11 cellular contexts compared by ENCODE assay signal in the genomic region with DNA sequence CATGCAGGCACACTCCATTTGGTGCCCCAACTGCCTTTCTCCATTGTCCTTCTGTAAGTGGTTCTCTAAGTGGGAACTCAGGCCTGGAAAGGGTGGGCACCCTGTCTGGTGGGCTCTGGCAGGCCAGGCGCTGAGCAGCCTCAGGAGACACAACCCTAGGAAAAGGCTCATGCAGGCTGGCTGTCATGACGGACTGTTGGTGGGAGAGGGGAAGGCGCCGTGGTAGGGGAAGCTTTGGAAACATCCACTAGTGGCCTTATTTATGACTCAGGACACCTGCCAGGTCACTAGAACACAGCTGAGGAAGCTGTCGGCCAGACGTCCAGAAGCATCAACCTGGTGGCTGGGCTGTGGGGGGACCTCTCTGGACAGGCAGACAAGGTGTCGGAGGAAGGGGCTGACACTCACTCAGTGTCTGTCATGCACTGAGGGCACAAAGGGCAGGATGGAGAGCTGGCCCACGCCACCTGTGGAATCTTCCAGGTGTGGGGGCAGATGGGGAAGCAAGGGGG.
DNase-seq lines count a peak whose midpoint lies in the region; ATAC-seq lines count a peak whose summit lies in the region.
"Had no signal": no experiment of that assay in that cellular context is flagged by ENCODE, and none has a peak within 500 bp of the region (broad histone marks: within the 10 kb centered on the region; RNA-seq: fewer than 3 reads in every experiment).

No MANE protein-coding gene starts in this region.

- DNase-seq in activated naive CD4-positive, alpha-beta T cell treated with anti-CD3 and anti-CD28 coated beads, Interleukin-2, amount 10 ng/mL, durations not matched to agents 7 days and 5 days = no peak
- no peak for DNase-seq in activated naive CD4-positive, alpha-beta T cell treated with Interleukin-2 at 50 U/mL for 16 hours
- peak; percentile 54 for DNase-seq in activated CD8-positive, alpha-beta memory T cell treated with anti-CD3 and anti-CD28 coated beads, Interleukin-2, amount 50 U/mL, for 48 hours
- DNase-seq in mesenteric fat pad (ENCODE audit: low spot score) (peak; percentile 72), ureter (ENCODE audit: low spot score) (peak; percentile 51)
- no peak for DNase-seq in activated T-helper 1 cell treated with anti-CD3 and anti-CD28 coated beads, Interleukin-12 subunit alpha, Interleukin-12 subunit beta, Interleukin-2, Interleukin-4 antibody, amounts not matched to agents 30 ng/mL and 10 ng/mL and 1 ng/mL, durations not matched to agents 14 hours and 24 hours and 36 hours (ENCODE audit: low spot score)
- DNase-seq: dermis blood vessel endothelial cell, midbrain, T-helper 9 cell had no signal

- CTCF ChIA-PET in activated naive CD4-positive, alpha-beta T cell treated with anti-CD3 and anti-CD28 coated beads, Interleukin-2, amount 10 ng/mL, durations not matched to agents 7 days and 5 days (lab: Charles Lee) = interaction anchor here (1.4 kb wide), 1 partner anchor 24 kb away, joined by 5 read pairs; no protein-coding TSS in a partner anchor

- H3K27ac Mint-ChIP-seq in activated naive CD4-positive, alpha-beta T cell treated with anti-CD3 and anti-CD28 coated beads, Interleukin-2, amount 10 ng/mL, durations not matched to agents 7 days and 5 days = peak overlapping the region; percentile 78
- no peak overlapping the region for H3K27ac Mint-ChIP-seq in activated T-helper 1 cell treated with anti-CD3 and anti-CD28 coated beads, Interleukin-12 subunit alpha, Interleukin-12 subunit beta, Interleukin-2, Interleukin-4 antibody, amounts not matched to agents 30 ng/mL and 10 ng/mL and 1 ng/mL, durations not matched to agents 14 hours and 24 hours and 36 hours

- ATAC-seq in GM21737 (IDR thresholded peaks at IDR 0.05; ENCODE audit: unreplicated experiment) = no peak
- no peak for ATAC-seq in HG03521 (IDR thresholded peaks at IDR 0.05; ENCODE audit: unreplicated experiment)

- H3K9me3 Mint-ChIP-seq in activated naive CD4-positive, alpha-beta T cell treated with anti-CD3 and anti-CD28 coated beads, Interleukin-2, amount 10 ng/mL, durations not matched to agents 7 days and 5 days = no peaks in the 10 kb centered on the region
- H3K9me3 Mint-ChIP-seq in activated T-helper 1 cell treated with anti-CD3 and anti-CD28 coated beads, Interleukin-12 subunit alpha, Interleukin-12 subunit beta, Interleukin-2, Interleukin-4 antibody, amounts not matched to agents 30 ng/mL and 10 ng/mL and 1 ng/mL, durations not matched to agents 14 hours and 24 hours and 36 hours = no peaks in the 10 kb centered on the region

- H3K4me1 Mint-ChIP-seq in activated naive CD4-positive, alpha-beta T cell treated with anti-CD3 and anti-CD28 coated beads, Interleukin-2, amount 10 ng/mL, durations not matched to agents 7 days and 5 days = peaks cover 18% of the 10 kb centered on the region
- H3K4me1 Mint-ChIP-seq in activated T-helper 1 cell treated with anti-CD3 and anti-CD28 coated beads, Interleukin-12 subunit alpha, Interleukin-12 subunit beta, Interleukin-2, Interleukin-4 antibody, amounts not matched to agents 30 ng/mL and 10 ng/mL and 1 ng/mL, durations not matched to agents 14 hours and 24 hours and 36 hours (ENCODE audit: low read depth) = peaks cover 15% of the 10 kb centered on the region

- peaks cover 45% of the 10 kb centered on the region for H3K27me3 Mint-ChIP-seq in activated naive CD4-positive, alpha-beta T cell treated with anti-CD3 and anti-CD28 coated beads, Interleukin-2, amount 10 ng/mL, durations not matched to agents 7 days and 5 days
- peaks cover 7% of the 10 kb centered on the region for H3K27me3 Mint-ChIP-seq in activated T-helper 1 cell treated with anti-CD3 and anti-CD28 coated beads, Interleukin-12 subunit alpha, Interleukin-12 subunit beta, Interleukin-2, Interleukin-4 antibody, amounts not matched to agents 30 ng/mL and 10 ng/mL and 1 ng/mL, durations not matched to agents 14 hours and 24 hours and 36 hours (ENCODE audit: insufficient read depth)

- intact Hi-C loops in activated T-helper 1 cell treated with anti-CD3 and anti-CD28 coated beads, Interleukin-12 subunit alpha, Interleukin-12 subunit beta, Interleukin-2, Interleukin-4 antibody, amounts not matched to agents 30 ng/mL and 10 ng/mL and 1 ng/mL, durations not matched to agents 14 hours and 24 hours and 36 hours (cut with micrococcal nuclease) = loop anchor here (2.0 kb wide), 1 partner anchor 14 kb away; no protein-coding TSS in a partner anchor

- H3K4me3 Mint-ChIP-seq in activated naive CD4-positive, alpha-beta T cell treated with anti-CD3 and anti-CD28 coated beads, Interleukin-2, amount 10 ng/mL, durations not matched to agents 7 days and 5 days = peak overlapping the region; percentile 3
- no peak overlapping the region for H3K4me3 Mint-ChIP-seq in activated T-helper 1 cell treated with anti-CD3 and anti-CD28 coated beads, Interleukin-12 subunit alpha, Interleukin-12 subunit beta, Interleukin-2, Interleukin-4 antibody, amounts not matched to agents 30 ng/mL and 10 ng/mL and 1 ng/mL, durations not matched to agents 14 hours and 24 hours and 36 hours

- no peaks in the 10 kb centered on the region for H3K36me3 Mint-ChIP-seq in activated naive CD4-positive, alpha-beta T cell treated with anti-CD3 and anti-CD28 coated beads, Interleukin-2, amount 10 ng/mL, durations not matched to agents 7 days and 5 days
- H3K36me3 Mint-ChIP-seq in activated T-helper 1 cell treated with anti-CD3 and anti-CD28 coated beads, Interleukin-12 subunit alpha, Interleukin-12 subunit beta, Interleukin-2, Interleukin-4 antibody, amounts not matched to agents 30 ng/mL and 10 ng/mL and 1 ng/mL, durations not matched to agents 14 hours and 24 hours and 36 hours (ENCODE audit: low read depth) = no peaks in the 10 kb centered on the region

Comparison
In these comparisons a context has a peak if more than half of its experiments do, and no peak if none do; other contexts are left out.
1. DNase-seq: peak in activated CD8-positive, alpha-beta memory T cell treated with anti-CD3 and anti-CD28 coated beads, Interleukin-2, amount 50 U/mL, for 48 hours (single experiment), mesenteric fat pad (single experiment) and ureter (single experiment); none in activated naive CD4-positive, alpha-beta T cell treated with anti-CD3 and anti-CD28 coated beads, Interleukin-2, amount 10 ng/mL, durations not matched to agents 7 days and 5 days (single experiment), activated naive CD4-positive, alpha-beta T cell treated with Interleukin-2 at 50 U/mL for 16 hours (single experiment) and activated T-helper 1 cell treated with anti-CD3 and anti-CD28 coated beads, Interleukin-12 subunit alpha, Interleukin-12 subunit beta, Interleukin-2, Interleukin-4 antibody, amounts not matched to agents 30 ng/mL and 10 ng/mL and 1 ng/mL, durations not matched to agents 14 hours and 24 hours and 36 hours (single experiment).